Comparison of ENCODE assay signal across 22 cellular contexts in genomic region chr5:160747963-160748362, GRCh38.
DNase-seq lines count a peak whose midpoint lies in the region; ATAC-seq and TF ChIP-seq lines count a peak whose summit lies in the region.
"Had no signal": no experiment of that assay in that cellular context is flagged by ENCODE, and none has a peak within 500 bp of the region (broad histone marks: within the 10 kb centered on the region; RNA-seq: fewer than 3 reads in every experiment).

No MANE protein-coding gene starts in this region.

- DNase-seq in Right ventricle myocardium superior (no peak), cardiac septum (ENCODE audit: low spot score) (no peak), myocyte (ENCODE audit: low read depth) (peak; percentile 26), type B pancreatic cell (ENCODE audit: extremely low spot score, unreplicated experiment) (no peak)
- DNase-seq in CD4-positive, alpha-beta T cell: no peak
- DNase-seq in CD4-positive, alpha-beta memory T cell: no peak
- DNase-seq: activated CD4-positive, alpha-beta T cell treated with anti-CD3 and anti-CD28 coated beads for 1 hour; activated effector memory CD4-positive, alpha-beta T cell treated with Interleukin-2 at 50 U/mL for 16 hours; amniotic stem cell; CD8-positive, alpha-beta memory T cell; heart right ventricle; KBM-7; NCI-H1092 treated with DMSO at 0.1 percent for 48 hours; NCI-H748 treated with DMSO at 0.1 percent for 48 hours; PC-9; stimulated activated naive CD4-positive, alpha-beta T cell treated with Interleukin-2 at 50 U/mL for 16 hours had no signal

- H3K4me1 Mint-ChIP-seq in type B pancreatic cell (ENCODE audit: unreplicated experiment): peaks cover 6% of the 10 kb centered on the region
- H3K4me1 Mint-ChIP-seq in CD4-positive, alpha-beta T cell (ENCODE audit: low read depth): no peaks in the 10 kb centered on the region
- H3K4me1 Mint-ChIP-seq in CD4-positive, alpha-beta memory T cell: peaks cover 0 to 1% (median 0%) of the 10 kb centered on the region in 4 donors
- H3K4me1 Mint-ChIP-seq: CD8-positive, alpha-beta memory T cell had no signal

- POLR2A ChIA-PET in CD4-positive, alpha-beta T cell (lab: Charles Lee): no interaction called here
- POLR2A ChIA-PET in CD4-positive, alpha-beta memory T cell (lab: Charles Lee; ENCODE audit: partially characterized antibody): no interaction called here

- no peaks in the 10 kb centered on the region for H3K9me3 ChIP-seq in CD4-positive, alpha-beta T cell (ENCODE audit: control insufficient read depth, low read length)
- no peaks in the 10 kb centered on the region for H3K9me3 ChIP-seq in CD4-positive, alpha-beta memory T cell (ENCODE audit: control insufficient read depth in 1 of 2, low read length in 2 of 2)
- H3K9me3 ChIP-seq: heart right ventricle, right atrium auricular region had no signal

- peak; percentile 73 for ATAC-seq in Right ventricle myocardium superior (ENCODE audit: poor library complexity)
- no peak for ATAC-seq in CD4-positive, alpha-beta T cell (ENCODE audit: poor library complexity)
- no peak for ATAC-seq in GM18517 (IDR thresholded peaks at IDR 0.05; ENCODE audit: unreplicated experiment)

- CTCF ChIA-PET in CD4-positive, alpha-beta T cell (lab: Charles Lee): no interaction called here
- CTCF ChIA-PET in CD4-positive, alpha-beta memory T cell (lab: Charles Lee; ENCODE audit: partially characterized antibody): no interaction called here

- H3K4me3 Mint-ChIP-seq in type B pancreatic cell: no peak overlapping the region
- no peak overlapping the region for H3K4me3 Mint-ChIP-seq in CD4-positive, alpha-beta T cell
- H3K4me3 Mint-ChIP-seq in CD4-positive, alpha-beta memory T cell: no peak overlapping the region
- H3K4me3 Mint-ChIP-seq: CD8-positive, alpha-beta memory T cell; memory B cell; T-helper 2 cell treated with Interferon-gamma antibody and Interleukin-4, amounts not matched to agents 5 μg/mL and 100 μg/mL, for 36 hours had no signal

- peak overlapping the region; percentile 39 for H3K27ac Mint-ChIP-seq in type B pancreatic cell
- no peak overlapping the region for H3K27ac Mint-ChIP-seq in CD4-positive, alpha-beta T cell
- no peak overlapping the region for H3K27ac Mint-ChIP-seq in CD4-positive, alpha-beta memory T cell
- H3K27ac Mint-ChIP-seq: memory B cell; T-helper 2 cell treated with Interferon-gamma antibody and Interleukin-4, amounts not matched to agents 5 μg/mL and 100 μg/mL, for 36 hours had no signal

- H3K9me3 Mint-ChIP-seq in type B pancreatic cell: no peaks in the 10 kb centered on the region
- no peaks in the 10 kb centered on the region for H3K9me3 Mint-ChIP-seq in CD4-positive, alpha-beta T cell
- H3K9me3 Mint-ChIP-seq in CD4-positive, alpha-beta memory T cell: no peaks in the 10 kb centered on the region
- H3K9me3 Mint-ChIP-seq: memory B cell; T-helper 2 cell treated with Interferon-gamma antibody and Interleukin-4, amounts not matched to agents 5 μg/mL and 100 μg/mL, for 36 hours had no signal

- no peaks in the 10 kb centered on the region for H3K27me3 Mint-ChIP-seq in type B pancreatic cell
- peaks cover 9% of the 10 kb centered on the region for H3K27me3 Mint-ChIP-seq in CD4-positive, alpha-beta T cell
- H3K27me3 Mint-ChIP-seq in CD4-positive, alpha-beta memory T cell: peaks cover 4 to 11% of the 10 kb centered on the region in 2 donors

- H3K27me3 ChIP-seq in CD4-positive, alpha-beta T cell (ENCODE audit: control insufficient read depth, insufficient read depth, low read length): no peaks in the 10 kb centered on the region
- H3K27me3 ChIP-seq in CD4-positive, alpha-beta memory T cell (ENCODE audit: insufficient read depth, low read length): no peaks in the 10 kb centered on the region
- H3K27me3 ChIP-seq: right atrium auricular region had no signal

- no peaks in the 10 kb centered on the region for H3K4me1 ChIP-seq in CD4-positive, alpha-beta memory T cell (ENCODE audit: insufficient read depth, low read length)
- H3K4me1 ChIP-seq: right atrium auricular region had no signal

- no peaks in the 10 kb centered on the region for H3K36me3 ChIP-seq in CD4-positive, alpha-beta memory T cell (ENCODE audit: insufficient read depth, low read length)
- H3K36me3 ChIP-seq: heart right ventricle, right atrium auricular region had no signal

- H3K27ac ChIP-seq in angular gyrus (ENCODE audit: low read depth, low read length): peak overlapping the region; percentile 80
- no peak overlapping the region for H3K27ac ChIP-seq in CD4-positive, alpha-beta T cell (ENCODE audit: low read depth, low read length)
- no peak overlapping the region for H3K27ac ChIP-seq in CD4-positive, alpha-beta memory T cell (ENCODE audit: low read depth, low read length)
- H3K27ac ChIP-seq: heart right ventricle, PC-9, right atrium auricular region, SK-N-MC had no signal

- H3K4me3 ChIP-seq in CD4-positive, alpha-beta memory T cell (ENCODE audit: low read length in 2 of 2): no peak overlapping the region
- H3K4me3 ChIP-seq: heart right ventricle, PC-9, right atrium auricular region, SK-N-MC had no signal

- intact Hi-C loops in Right ventricle myocardium superior (cut with DNase I) (no loop called here), cardiac septum (cut with DNase I) (no loop called here)
- intact Hi-C loops in CD4-positive, alpha-beta T cell (cut with DNase I, micrococcal nuclease): no loop called here
- intact Hi-C loops in CD4-positive, alpha-beta memory T cell (cut with micrococcal nuclease): no loop called here

- TF ChIP-seq CTCF in type B pancreatic cell (conservative IDR thresholded peaks at IDR 0.05): no peak
- no peak for TF ChIP-seq CTCF in CD4-positive, alpha-beta T cell (IDR thresholded peaks at IDR 0.05)

- H3K36me3 Mint-ChIP-seq in type B pancreatic cell: no peaks in the 10 kb centered on the region
- H3K36me3 Mint-ChIP-seq in CD4-positive, alpha-beta T cell (ENCODE audit: low read depth): no peaks in the 10 kb centered on the region
- no peaks in the 10 kb centered on the region for H3K36me3 Mint-ChIP-seq in CD4-positive, alpha-beta memory T cell
- H3K36me3 Mint-ChIP-seq: CD8-positive, alpha-beta memory T cell; memory B cell had no signal
